In the genomic region with DNA sequence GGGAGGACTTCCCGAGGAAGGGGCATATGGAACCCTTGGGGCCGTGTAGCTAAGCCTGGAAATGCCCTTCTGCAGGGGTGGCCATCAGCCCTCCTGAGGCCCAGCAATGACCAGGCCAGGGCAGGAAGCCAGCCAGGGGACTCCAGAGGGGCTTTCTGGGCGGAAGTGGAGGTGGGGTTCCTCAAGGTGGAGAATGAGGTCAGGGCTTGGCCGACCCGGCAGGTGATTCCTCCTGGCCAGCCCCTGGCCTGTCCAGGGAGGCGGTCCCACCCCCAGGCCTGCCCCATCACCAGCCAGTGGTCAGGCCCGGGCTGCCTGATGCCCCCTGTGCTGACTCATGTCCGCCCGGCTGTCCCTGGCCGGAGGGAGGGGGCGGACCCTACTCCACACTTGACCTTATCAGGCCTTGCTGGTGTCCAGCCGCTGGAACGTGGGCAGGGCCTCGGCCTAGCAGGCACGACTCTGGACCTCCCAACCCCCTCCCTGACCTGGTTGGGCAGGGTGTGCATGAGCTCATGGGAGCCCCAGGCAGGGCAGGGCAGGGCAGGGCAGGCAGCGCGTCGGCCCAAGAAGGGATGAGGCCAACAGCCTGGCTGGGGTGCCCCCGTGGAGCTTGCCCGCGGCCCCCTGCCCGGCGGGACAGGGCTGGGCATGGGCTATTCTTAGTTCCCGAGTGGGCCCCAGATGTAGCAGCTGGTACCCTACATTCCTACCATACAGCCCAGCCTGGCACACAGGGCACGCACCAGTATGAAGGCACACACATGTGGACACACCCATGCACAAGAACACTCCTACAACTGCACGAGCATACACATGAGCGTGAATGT, we compare ENCODE assay signal across 1 cellular context.
A peak's percentile ranks its signal among the peaks of the same experiment; 100 is the strongest.
TF ChIP-seq lines count a peak whose summit lies in the region.

No MANE protein-coding gene starts in this region.

TF ChIP-seq in HepG2, 621 proteins besides CTCF, POLR2A, EP300 and RAD21 (continued from another document and continues in another):
- TF ChIP-seq, protein P1, sequence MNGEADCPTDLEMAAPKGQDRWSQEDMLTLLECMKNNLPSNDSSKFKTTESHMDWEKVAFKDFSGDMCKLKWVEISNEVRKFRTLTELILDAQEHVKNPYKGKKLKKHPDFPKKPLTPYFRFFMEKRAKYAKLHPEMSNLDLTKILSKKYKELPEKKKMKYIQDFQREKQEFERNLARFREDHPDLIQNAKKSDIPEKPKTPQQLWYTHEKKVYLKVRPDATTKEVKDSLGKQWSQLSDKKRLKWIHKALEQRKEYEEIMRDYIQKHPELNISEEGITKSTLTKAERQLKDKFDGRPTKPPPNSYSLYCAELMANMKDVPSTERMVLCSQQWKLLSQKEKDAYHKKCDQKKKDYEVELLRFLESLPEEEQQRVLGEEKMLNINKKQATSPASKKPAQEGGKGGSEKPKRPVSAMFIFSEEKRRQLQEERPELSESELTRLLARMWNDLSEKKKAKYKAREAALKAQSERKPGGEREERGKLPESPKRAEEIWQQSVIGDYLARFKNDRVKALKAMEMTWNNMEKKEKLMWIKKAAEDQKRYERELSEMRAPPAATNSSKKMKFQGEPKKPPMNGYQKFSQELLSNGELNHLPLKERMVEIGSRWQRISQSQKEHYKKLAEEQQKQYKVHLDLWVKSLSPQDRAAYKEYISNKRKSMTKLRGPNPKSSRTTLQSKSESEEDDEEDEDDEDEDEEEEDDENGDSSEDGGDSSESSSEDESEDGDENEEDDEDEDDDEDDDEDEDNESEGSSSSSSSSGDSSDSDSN (CRISPR knock-in tag; IDR thresholded peaks at IDR 0.05): peak; percentile 87
- TF ChIP-seq ZNF12 (CRISPR knock-in tag; IDR thresholded peaks at IDR 0.05): peak; percentile 54; the same call in 1 of the 2 replicates
- no peak for TF ChIP-seq ZNF224 (CRISPR knock-in tag; IDR thresholded peaks at IDR 0.05)
- TF ChIP-seq BCL6 (CRISPR knock-in tag; IDR thresholded peaks at IDR 0.05): peak; percentile 90
- no peak; the same call in 1 of the 2 replicates for TF ChIP-seq ZIK1 (CRISPR knock-in tag; IDR thresholded peaks at IDR 0.05; ENCODE audit: borderline replicate concordance, low read depth)
- peak; percentile 22; the same call in 1 of the 2 replicates for TF ChIP-seq MZF1 (CRISPR knock-in tag; IDR thresholded peaks at IDR 0.05; ENCODE audit: borderline replicate concordance)
- TF ChIP-seq, protein P2, sequence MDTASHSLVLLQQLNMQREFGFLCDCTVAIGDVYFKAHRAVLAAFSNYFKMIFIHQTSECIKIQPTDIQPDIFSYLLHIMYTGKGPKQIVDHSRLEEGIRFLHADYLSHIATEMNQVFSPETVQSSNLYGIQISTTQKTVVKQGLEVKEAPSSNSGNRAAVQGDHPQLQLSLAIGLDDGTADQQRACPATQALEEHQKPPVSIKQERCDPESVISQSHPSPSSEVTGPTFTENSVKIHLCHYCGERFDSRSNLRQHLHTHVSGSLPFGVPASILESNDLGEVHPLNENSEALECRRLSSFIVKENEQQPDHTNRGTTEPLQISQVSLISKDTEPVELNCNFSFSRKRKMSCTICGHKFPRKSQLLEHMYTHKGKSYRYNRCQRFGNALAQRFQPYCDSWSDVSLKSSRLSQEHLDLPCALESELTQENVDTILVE (CRISPR knock-in tag; IDR thresholded peaks at IDR 0.05): 0 out of 2 replicates have a peak, but pooled peaks have one; percentile 45
- TF ChIP-seq, protein P3, sequence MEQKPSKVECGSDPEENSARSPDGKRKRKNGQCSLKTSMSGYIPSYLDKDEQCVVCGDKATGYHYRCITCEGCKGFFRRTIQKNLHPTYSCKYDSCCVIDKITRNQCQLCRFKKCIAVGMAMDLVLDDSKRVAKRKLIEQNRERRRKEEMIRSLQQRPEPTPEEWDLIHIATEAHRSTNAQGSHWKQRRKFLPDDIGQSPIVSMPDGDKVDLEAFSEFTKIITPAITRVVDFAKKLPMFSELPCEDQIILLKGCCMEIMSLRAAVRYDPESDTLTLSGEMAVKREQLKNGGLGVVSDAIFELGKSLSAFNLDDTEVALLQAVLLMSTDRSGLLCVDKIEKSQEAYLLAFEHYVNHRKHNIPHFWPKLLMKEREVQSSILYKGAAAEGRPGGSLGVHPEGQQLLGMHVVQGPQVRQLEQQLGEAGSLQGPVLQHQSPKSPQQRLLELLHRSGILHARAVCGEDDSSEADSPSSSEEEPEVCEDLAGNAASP (CRISPR knock-in tag; IDR thresholded peaks at IDR 0.05; ENCODE audit: borderline replicate concordance): peak; percentile 96
- no peak for TF ChIP-seq CHD2 (IDR thresholded peaks at IDR 0.05; ENCODE audit: low read depth, low read length)
- TF ChIP-seq, protein P4, sequence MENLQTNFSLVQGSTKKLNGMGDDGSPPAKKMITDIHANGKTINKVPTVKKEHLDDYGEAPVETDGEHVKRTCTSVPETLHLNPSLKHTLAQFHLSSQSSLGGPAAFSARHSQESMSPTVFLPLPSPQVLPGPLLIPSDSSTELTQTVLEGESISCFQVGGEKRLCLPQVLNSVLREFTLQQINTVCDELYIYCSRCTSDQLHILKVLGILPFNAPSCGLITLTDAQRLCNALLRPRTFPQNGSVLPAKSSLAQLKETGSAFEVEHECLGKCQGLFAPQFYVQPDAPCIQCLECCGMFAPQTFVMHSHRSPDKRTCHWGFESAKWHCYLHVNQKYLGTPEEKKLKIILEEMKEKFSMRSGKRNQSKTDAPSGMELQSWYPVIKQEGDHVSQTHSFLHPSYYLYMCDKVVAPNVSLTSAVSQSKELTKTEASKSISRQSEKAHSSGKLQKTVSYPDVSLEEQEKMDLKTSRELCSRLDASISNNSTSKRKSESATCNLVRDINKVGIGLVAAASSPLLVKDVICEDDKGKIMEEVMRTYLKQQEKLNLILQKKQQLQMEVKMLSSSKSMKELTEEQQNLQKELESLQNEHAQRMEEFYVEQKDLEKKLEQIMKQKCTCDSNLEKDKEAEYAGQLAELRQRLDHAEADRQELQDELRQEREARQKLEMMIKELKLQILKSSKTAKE (CRISPR knock-in tag; IDR thresholded peaks at IDR 0.05; ENCODE audit: borderline replicate concordance): peak; percentile 98
- peak; percentile 98 for TF ChIP-seq RXRA (CRISPR knock-in tag; IDR thresholded peaks at IDR 0.05)
- TF ChIP-seq CBX2 (IDR thresholded peaks at IDR 0.05; ENCODE audit: low read depth, low read length): no peak
- TF ChIP-seq CBX2 (CRISPR knock-in tag; IDR thresholded peaks at IDR 0.05; ENCODE audit: low read depth): 0 out of 2 replicates have a peak, but pooled peaks have one; percentile 39
- TF ChIP-seq ZNF350 (CRISPR knock-in tag; IDR thresholded peaks at IDR 0.05; ENCODE audit: borderline replicate concordance, low read depth): no peak
- peak; percentile 82; the same call in 1 of the 2 replicates for TF ChIP-seq ZNF556 (CRISPR knock-in tag; IDR thresholded peaks at IDR 0.05; ENCODE audit: borderline replicate concordance)
- TF ChIP-seq KLF11 (CRISPR knock-in tag; IDR thresholded peaks at IDR 0.05): 0 out of 2 replicates have a peak, but pooled peaks have one; percentile 53
- TF ChIP-seq GATAD1 (CRISPR knock-in tag; IDR thresholded peaks at IDR 0.05): peak; percentile 52
- peak; percentile 87; the same call in 1 of the 2 replicates for TF ChIP-seq ZFP36L1 (CRISPR knock-in tag; IDR thresholded peaks at IDR 0.05)
- peak; percentile 69 for TF ChIP-seq ZNF331 (CRISPR knock-in tag; IDR thresholded peaks at IDR 0.05)
- peak; percentile 64; the same call in 1 of the 2 replicates for TF ChIP-seq ELF1 (CRISPR knock-in tag; IDR thresholded peaks at IDR 0.05)
- 0 out of 2 replicates have a peak, but pooled peaks have one; percentile 37 for TF ChIP-seq TMF1 (CRISPR knock-in tag; IDR thresholded peaks at IDR 0.05; ENCODE audit: low read depth)
- no peak for TF ChIP-seq ZNF460 (CRISPR knock-in tag; IDR thresholded peaks at IDR 0.05; ENCODE audit: borderline replicate concordance)
- TF ChIP-seq TCF12 (IDR thresholded peaks at IDR 0.05): no peak
- TF ChIP-seq TCF12 (CRISPR knock-in tag; IDR thresholded peaks at IDR 0.05): peak; percentile 90; the same call in 1 of the 2 replicates
- TF ChIP-seq JARID2 (CRISPR knock-in tag; IDR thresholded peaks at IDR 0.05; ENCODE audit: insufficient replicate concordance): peak; percentile 65
- TF ChIP-seq NKX3-1 (CRISPR knock-in tag; IDR thresholded peaks at IDR 0.05): no peak; the same call in 1 of the 2 replicates
- peak; percentile 96 for TF ChIP-seq ERF (CRISPR knock-in tag; IDR thresholded peaks at IDR 0.05)
- TF ChIP-seq, protein P5, sequence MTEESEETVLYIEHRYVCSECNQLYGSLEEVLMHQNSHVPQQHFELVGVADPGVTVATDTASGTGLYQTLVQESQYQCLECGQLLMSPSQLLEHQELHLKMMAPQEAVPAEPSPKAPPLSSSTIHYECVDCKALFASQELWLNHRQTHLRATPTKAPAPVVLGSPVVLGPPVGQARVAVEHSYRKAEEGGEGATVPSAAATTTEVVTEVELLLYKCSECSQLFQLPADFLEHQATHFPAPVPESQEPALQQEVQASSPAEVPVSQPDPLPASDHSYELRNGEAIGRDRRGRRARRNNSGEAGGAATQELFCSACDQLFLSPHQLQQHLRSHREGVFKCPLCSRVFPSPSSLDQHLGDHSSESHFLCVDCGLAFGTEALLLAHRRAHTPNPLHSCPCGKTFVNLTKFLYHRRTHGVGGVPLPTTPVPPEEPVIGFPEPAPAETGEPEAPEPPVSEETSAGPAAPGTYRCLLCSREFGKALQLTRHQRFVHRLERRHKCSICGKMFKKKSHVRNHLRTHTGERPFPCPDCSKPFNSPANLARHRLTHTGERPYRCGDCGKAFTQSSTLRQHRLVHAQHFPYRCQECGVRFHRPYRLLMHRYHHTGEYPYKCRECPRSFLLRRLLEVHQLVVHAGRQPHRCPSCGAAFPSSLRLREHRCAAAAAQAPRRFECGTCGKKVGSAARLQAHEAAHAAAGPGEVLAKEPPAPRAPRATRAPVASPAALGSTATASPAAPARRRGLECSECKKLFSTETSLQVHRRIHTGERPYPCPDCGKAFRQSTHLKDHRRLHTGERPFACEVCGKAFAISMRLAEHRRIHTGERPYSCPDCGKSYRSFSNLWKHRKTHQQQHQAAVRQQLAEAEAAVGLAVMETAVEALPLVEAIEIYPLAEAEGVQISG (CRISPR knock-in tag; IDR thresholded peaks at IDR 0.05): peak; percentile 63
- TF ChIP-seq, protein P6, sequence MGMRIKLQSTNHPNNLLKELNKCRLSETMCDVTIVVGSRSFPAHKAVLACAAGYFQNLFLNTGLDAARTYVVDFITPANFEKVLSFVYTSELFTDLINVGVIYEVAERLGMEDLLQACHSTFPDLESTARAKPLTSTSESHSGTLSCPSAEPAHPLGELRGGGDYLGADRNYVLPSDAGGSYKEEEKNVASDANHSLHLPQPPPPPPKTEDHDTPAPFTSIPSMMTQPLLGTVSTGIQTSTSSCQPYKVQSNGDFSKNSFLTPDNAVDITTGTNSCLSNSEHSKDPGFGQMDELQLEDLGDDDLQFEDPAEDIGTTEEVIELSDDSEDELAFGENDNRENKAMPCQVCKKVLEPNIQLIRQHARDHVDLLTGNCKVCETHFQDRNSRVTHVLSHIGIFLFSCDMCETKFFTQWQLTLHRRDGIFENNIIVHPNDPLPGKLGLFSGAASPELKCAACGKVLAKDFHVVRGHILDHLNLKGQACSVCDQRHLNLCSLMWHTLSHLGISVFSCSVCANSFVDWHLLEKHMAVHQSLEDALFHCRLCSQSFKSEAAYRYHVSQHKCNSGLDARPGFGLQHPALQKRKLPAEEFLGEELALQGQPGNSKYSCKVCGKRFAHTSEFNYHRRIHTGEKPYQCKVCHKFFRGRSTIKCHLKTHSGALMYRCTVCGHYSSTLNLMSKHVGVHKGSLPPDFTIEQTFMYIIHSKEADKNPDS (CRISPR knock-in tag; IDR thresholded peaks at IDR 0.05): no peak
- 0 out of 2 replicates have a peak, but pooled peaks have one; percentile 35 for TF ChIP-seq FLYWCH1 (CRISPR knock-in tag; IDR thresholded peaks at IDR 0.05)
- TF ChIP-seq ZSCAN22 (CRISPR knock-in tag; IDR thresholded peaks at IDR 0.05): no peak
- 0 out of 2 replicates have a peak, but pooled peaks have one; percentile 41 for TF ChIP-seq ZNF746 (CRISPR knock-in tag; IDR thresholded peaks at IDR 0.05)
- peak; percentile 83 for TF ChIP-seq NFE2 (CRISPR knock-in tag; IDR thresholded peaks at IDR 0.05)
- peak; percentile 99 for TF ChIP-seq RARA (CRISPR knock-in tag; IDR thresholded peaks at IDR 0.05)
- peak; percentile 97 for TF ChIP-seq ZNF670 (CRISPR knock-in tag; IDR thresholded peaks at IDR 0.05; ENCODE audit: borderline replicate concordance)
- TF ChIP-seq MBD4 (IDR thresholded peaks at IDR 0.05; ENCODE audit: borderline replicate concordance, low read length): no peak
- no peak for TF ChIP-seq ZNF282 (IDR thresholded peaks at IDR 0.05; ENCODE audit: partially characterized antibody)
- TF ChIP-seq HDAC2 (CRISPR knock-in tag; IDR thresholded peaks at IDR 0.05): peak; percentile 84
- TF ChIP-seq SNAPC2 (CRISPR knock-in tag; IDR thresholded peaks at IDR 0.05): 0 out of 2 replicates have a peak, but pooled peaks have one; percentile 95
- peak; percentile 50; the same call in 1 of the 2 replicates for TF ChIP-seq FOXK1 (CRISPR knock-in tag; IDR thresholded peaks at IDR 0.05; ENCODE audit: borderline replicate concordance, low read depth)
- TF ChIP-seq, protein P7, sequence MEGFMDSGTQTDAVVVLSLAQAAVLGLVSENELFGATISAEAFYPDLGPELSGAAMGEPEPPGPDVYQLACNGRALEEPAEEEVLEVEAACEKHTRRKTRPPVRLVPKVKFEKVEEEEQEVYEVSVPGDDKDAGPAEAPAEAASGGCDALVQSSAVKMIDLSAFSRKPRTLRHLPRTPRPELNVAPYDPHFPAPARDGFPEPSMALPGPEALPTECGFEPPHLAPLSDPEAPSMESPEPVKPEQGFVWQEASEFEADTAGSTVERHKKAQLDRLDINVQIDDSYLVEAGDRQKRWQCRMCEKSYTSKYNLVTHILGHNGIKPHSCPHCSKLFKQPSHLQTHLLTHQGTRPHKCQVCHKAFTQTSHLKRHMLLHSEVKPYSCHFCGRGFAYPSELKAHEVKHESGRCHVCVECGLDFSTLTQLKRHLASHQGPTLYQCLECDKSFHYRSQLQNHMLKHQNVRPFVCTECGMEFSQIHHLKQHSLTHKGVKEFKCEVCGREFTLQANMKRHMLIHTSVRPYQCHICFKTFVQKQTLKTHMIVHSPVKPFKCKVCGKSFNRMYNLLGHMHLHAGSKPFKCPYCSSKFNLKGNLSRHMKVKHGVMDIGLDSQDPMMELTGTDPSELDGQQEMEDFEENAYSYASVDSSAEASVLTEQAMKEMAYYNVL (CRISPR knock-in tag; IDR thresholded peaks at IDR 0.05; ENCODE audit: borderline replicate concordance): peak; percentile 82
- TF ChIP-seq, protein P8, sequence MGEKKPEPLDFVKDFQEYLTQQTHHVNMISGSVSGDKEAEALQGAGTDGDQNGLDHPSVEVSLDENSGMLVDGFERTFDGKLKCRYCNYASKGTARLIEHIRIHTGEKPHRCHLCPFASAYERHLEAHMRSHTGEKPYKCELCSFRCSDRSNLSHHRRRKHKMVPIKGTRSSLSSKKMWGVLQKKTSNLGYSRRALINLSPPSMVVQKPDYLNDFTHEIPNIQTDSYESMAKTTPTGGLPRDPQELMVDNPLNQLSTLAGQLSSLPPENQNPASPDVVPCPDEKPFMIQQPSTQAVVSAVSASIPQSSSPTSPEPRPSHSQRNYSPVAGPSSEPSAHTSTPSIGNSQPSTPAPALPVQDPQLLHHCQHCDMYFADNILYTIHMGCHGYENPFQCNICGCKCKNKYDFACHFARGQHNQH (CRISPR knock-in tag; IDR thresholded peaks at IDR 0.05): peak; percentile 88
- no peak for TF ChIP-seq ZSCAN30 (CRISPR knock-in tag; IDR thresholded peaks at IDR 0.05)
- peak; percentile 71; the same call in 1 of the 2 replicates for TF ChIP-seq ZNF333 (CRISPR knock-in tag; IDR thresholded peaks at IDR 0.05; ENCODE audit: borderline replicate concordance)
